ENCODE assay signal across 17 cellular contexts in the genomic region with DNA sequence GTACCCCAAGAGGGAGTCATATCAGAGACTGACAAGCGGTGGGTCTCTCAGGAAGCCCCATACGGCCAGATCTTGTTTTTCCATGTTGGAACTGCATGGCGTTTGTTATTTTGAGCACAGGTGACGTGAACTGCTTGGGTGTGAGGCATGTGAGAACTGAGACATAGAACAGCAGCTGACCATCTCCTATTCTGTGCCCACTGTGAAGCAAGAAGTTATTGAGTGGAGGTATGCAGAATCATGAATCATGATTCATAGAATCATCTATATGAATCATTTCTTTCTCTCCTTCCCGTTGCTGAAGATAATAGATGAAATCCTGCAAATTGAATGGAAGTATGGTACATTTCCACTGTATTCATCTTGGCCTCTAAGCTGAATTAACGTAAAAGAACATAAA.
"Had no signal": no experiment of that assay in that cellular context is flagged by ENCODE, and none has a peak within 500 bp of the region (broad histone marks: within the 10 kb centered on the region; RNA-seq: fewer than 3 reads in every experiment).

No MANE protein-coding gene starts in this region.

- H3K27me3 ChIP-seq: ascending aorta had no signal

- H3K27ac ChIP-seq: ascending aorta, thoracic aorta had no signal

- ATAC-seq: activated CD4-positive, alpha-beta T cell treated with anti-CD3 and anti-CD28 coated beads for 36 hours; activated CD8-positive, alpha-beta T cell treated with anti-CD3 and anti-CD28 coated beads for 36 hours; activated T-cell treated with anti-CD3 and anti-CD28 coated beads, Interleukin-2, amount 50 U/mL, for 72 hours; stimulated activated naive CD8-positive, alpha-beta T cell treated with anti-CD3 and anti-CD28 coated beads, Interleukin-15, amount 100 ng/mL, for 72 hours had no signal

- H3K36me3 ChIP-seq: thoracic aorta had no signal

- DNase-seq: activated CD4-positive, alpha-beta T cell treated with anti-CD3 and anti-CD28 coated beads for 36 hours; activated CD8-positive, alpha-beta memory T cell treated with anti-CD3 and anti-CD28 coated beads, Interleukin-2, amount 50 U/mL, for 4 hours; activated CD8-positive, alpha-beta T cell treated with anti-CD3 and anti-CD28 coated beads for 36 hours; activated gamma-delta T cell treated with Interleukin-2 at 50 U/mL for 16 hours; activated T-cell treated with anti-CD3 and anti-CD28 coated beads, Interleukin-2, amount 50 U/mL, for 72 hours; central memory CD4-positive, alpha-beta T cell; cortex of kidney; effector memory CD4-positive, alpha-beta T cell; erythroblast; glutamatergic neuron; stimulated activated CD4-positive, alpha-beta T cell treated with anti-CD3 and anti-CD28 coated beads, Interleukin-15, amount 100 ng/mL, for 24 hours; stimulated activated CD4-positive, alpha-beta T cell treated with anti-CD3 and anti-CD28 coated beads, Interleukin-4, amount 100 ng/mL, for 24 hours; stimulated activated naive CD8-positive, alpha-beta T cell treated with anti-CD3 and anti-CD28 coated beads, Interleukin-15, amount 100 ng/mL, for 72 hours; SW 1271; T-helper 9 cell had no signal

- H3K4me3 ChIP-seq: ascending aorta, thoracic aorta had no signal

- H3K9me3 ChIP-seq: ascending aorta, thoracic aorta had no signal
